Comparison of ENCODE assay signal across 1 cellular context in the genomic region with DNA sequence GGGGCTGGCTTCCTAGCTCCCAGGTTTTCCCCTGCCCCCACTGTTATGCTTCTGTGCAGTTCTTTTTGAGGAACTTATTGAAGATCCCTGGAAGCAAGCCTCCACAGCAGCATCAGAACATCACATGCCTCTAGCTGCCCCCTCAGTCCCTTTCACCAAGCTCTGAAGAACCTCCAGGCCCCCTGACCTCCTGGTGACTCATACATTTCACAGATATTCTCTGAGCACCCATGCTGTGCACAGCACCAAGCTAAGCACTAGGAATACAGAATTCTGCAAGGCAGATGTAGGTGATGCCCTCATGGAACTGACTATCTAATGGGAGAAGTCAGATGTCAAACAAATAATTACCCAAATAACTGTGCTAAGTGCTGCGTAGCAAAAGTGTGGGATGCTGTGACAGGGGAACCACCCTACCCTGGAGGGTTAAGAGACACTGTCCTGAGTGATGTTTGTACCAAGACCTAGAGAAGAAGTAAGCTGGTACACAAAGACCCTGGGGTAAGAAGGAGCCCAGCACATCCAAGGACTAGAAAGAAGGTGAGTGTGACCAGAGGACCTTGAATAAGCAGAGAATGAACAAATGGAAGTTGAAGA.
TF ChIP-seq lines count a peak whose summit lies in the region.

No MANE protein-coding gene starts in this region.

TF ChIP-seq in GM23338, 12 proteins besides CTCF, POLR2A, EP300 and RAD21 (continued from another document):
- TF ChIP-seq, protein P1, sequence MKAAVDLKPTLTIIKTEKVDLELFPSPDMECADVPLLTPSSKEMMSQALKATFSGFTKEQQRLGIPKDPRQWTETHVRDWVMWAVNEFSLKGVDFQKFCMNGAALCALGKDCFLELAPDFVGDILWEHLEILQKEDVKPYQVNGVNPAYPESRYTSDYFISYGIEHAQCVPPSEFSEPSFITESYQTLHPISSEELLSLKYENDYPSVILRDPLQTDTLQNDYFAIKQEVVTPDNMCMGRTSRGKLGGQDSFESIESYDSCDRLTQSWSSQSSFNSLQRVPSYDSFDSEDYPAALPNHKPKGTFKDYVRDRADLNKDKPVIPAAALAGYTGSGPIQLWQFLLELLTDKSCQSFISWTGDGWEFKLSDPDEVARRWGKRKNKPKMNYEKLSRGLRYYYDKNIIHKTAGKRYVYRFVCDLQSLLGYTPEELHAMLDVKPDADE (IDR thresholded peaks at IDR 0.05), result no peak
- TF ChIP-seq CREB1 (CRISPR knock-in tag; IDR thresholded peaks at IDR 0.05; ENCODE audit: low read depth) (no peak), POLR2AphosphoS5 (IDR thresholded peaks at IDR 0.05; ENCODE audit: low read depth) (no peak)
